ENCODE assay signal across 17 cellular contexts in the genomic region with DNA sequence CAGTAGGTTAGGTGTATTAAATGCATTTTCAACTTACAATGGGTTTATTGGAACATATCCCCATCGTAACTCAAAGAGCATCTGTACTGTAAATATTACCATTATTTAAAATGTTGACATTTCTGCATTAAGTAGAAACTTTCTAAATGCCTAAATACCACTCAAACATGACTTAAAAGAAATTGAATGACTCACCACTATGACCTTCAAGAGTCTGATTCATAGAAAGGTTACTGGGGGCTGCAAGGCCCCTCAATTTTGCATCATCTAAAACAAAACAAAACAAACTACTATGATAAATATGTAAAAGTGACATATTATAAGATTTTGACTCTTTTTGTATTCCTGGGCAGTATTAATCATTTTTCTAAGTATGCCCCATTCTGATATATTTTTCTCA. TPM values are rescaled to one million over a fixed set of nuclear protein-coding genes. Genes with fewer than 3 reads are reported as not detected.
DNase-seq lines count a peak whose midpoint lies in the region; ATAC-seq, FAIRE-seq and TF ChIP-seq lines count a peak whose summit lies in the region.
"Had no signal": no experiment of that assay in that cellular context is flagged by ENCODE, and none has a peak within 500 bp of the region (broad histone marks: within the 10 kb centered on the region; RNA-seq: fewer than 3 reads in every experiment).

No MANE protein-coding gene starts in this region.

- H3K27ac ChIP-seq in A549: no peak overlapping the region

- TF ChIP-seq EP300 in A549 (IDR thresholded peaks at IDR 0.05): no peak

- H3K4me2 ChIP-seq in A549: peak overlapping the region; percentile 4; the same call in 2 of the 3 replicates

- no peak overlapping the region for H3K4me3 ChIP-seq in A549
- no peak overlapping the region for H3K4me3 ChIP-seq in fibroblast of pulmonary artery (replicated peaks; ENCODE audit: low read depth, low read length)

- H3K9me3 ChIP-seq in A549: no peaks in the 10 kb centered on the region
- H3K9me3 ChIP-seq: BE2C had no signal

- CTCF ChIA-PET in A549 (lab: Yijun Ruan, JAX) (interaction anchor here (0.9 to 2.0 kb wide), 4 partner anchors 26 to 122 kb away, joined by 3 to 6 read pairs (median 3); no protein-coding TSS in a partner anchor), WTC11 (lab: Charles Lee) (no interaction called here)

- WGBS in A549 (ENCODE audit: missing lambda C conversion rate): 61% methylated on average over 1 of the region's 1 CpG

- TF ChIP-seq CTCF in A549 (IDR thresholded peaks at IDR 0.05) (no peak), WTC11 (IDR thresholded peaks at IDR 0.05) (no peak), fibroblast of pulmonary artery (IDR thresholded peaks at IDR 0.05; ENCODE audit: low read length, missing control alignments) (no peak)

- H3K4me3 Mint-ChIP-seq in WTC11: no peak overlapping the region
- H3K4me3 Mint-ChIP-seq: CD4-positive, alpha-beta memory T cell had no signal

- H3K4me1 Mint-ChIP-seq in WTC11: no peaks in the 10 kb centered on the region

- FAIRE-seq in A549 (lab: Jason Lieb, UNC): no peak
- FAIRE-seq: D721Med, H54, RCC 7860 had no signal

- H3K27ac Mint-ChIP-seq in WTC11: no peak overlapping the region
- H3K27ac Mint-ChIP-seq: CD4-positive, alpha-beta memory T cell had no signal

- H3K9me3 Mint-ChIP-seq in WTC11: peaks cover 2% of the 10 kb centered on the region; the same call in 1 of the 2 replicates
- H3K9me3 Mint-ChIP-seq: CD4-positive, alpha-beta memory T cell had no signal

- peaks cover 29% of the 10 kb centered on the region for H3K36me3 Mint-ChIP-seq in WTC11

- POLR2A ChIA-PET in A549 (lab: Yijun Ruan, JAX) (interaction anchor here (1.3 kb wide), 1 partner anchor 8 kb away, joined by 5 read pairs; a partner anchor contains a TSS), WTC11 (lab: Charles Lee) (no interaction called here)

- DNase-seq in A549 (ENCODE audit: low read depth in 1 of 2, low spot score in 1 of 2): no peak
- peak; percentile 45 for DNase-seq in ELR (ENCODE audit: low read depth)
- no peak for DNase-seq in WTC11 (ENCODE audit: low spot score)
- DNase-seq in fibroblast of pulmonary artery (ENCODE audit: low read depth): peak; percentile 23
- DNase-seq in NK-92 (lab: John Stamatoyannopoulos, UW; ENCODE audit: unreplicated experiment): no peak
- DNase-seq in NCI-H526 treated with DMSO at 0.1 percent for 48 hours (lab: John Stamatoyannopoulos, UW): no peak
- DNase-seq in activated CD4-positive, CD25-positive, alpha-beta regulatory T cell treated with anti-CD3 and anti-CD28 coated beads, Interleukin-2, amount 50 U/mL, for 72 hours: no peak
- DNase-seq: BE2C; CD4-positive, alpha-beta memory T cell; Karpas-422; NCI-H2029; NCI-H2171 treated with DMSO at 0.1 percent for 48 hours; NCI-H82; SIG-M5 had no signal

- peaks cover 13% of the 10 kb centered on the region for H3K4me1 ChIP-seq in A549

- ATAC-seq in A549: no peak
- ATAC-seq in WTC11: no peak

- TF ChIP-seq RAD21 in A549 (conservative IDR thresholded peaks at IDR 0.05 in 1 of 2, IDR thresholded peaks at IDR 0.05 in 1 of 2): no peak

- H3K27me3 Mint-ChIP-seq in WTC11 (ENCODE audit: low read depth): no peaks in the 10 kb centered on the region
- H3K27me3 Mint-ChIP-seq: CD4-positive, alpha-beta memory T cell had no signal

- TF ChIP-seq POLR2A in A549 (IDR thresholded peaks at IDR 0.05; ENCODE audit: low read length): no peak

TF ChIP-seq in A549, 52 proteins besides CTCF, POLR2A, EP300 and RAD21:
- TF ChIP-seq BHLHE40 (IDR thresholded peaks at IDR 0.05; ENCODE audit: low read depth, low read length) (no peak), FOSL2 (IDR thresholded peaks at IDR 0.05) (no peak), FOSL2 (CRISPR knock-in tag; IDR thresholded peaks at IDR 0.05) (peak; percentile 64)

TF ChIP-seq in WTC11, 78 proteins besides CTCF, POLR2A, EP300 and RAD21:
- peak; percentile 45 for TF ChIP-seq GABPB1 (CRISPR knock-in tag; IDR thresholded peaks at IDR 0.05)
- no peak for TF ChIP-seq FOXP1 (CRISPR knock-in tag; IDR thresholded peaks at IDR 0.05; ENCODE audit: borderline replicate concordance)

RNA-seq across cellular contexts. Expression of a gene that starts 7.6 kb away (rescaled TPM):
- polyA plus RNA-seq in A549 (2011; rRNA removed): 24.6 and 28.5 TPM in 2 replicates
- 5.7 TPM in 2 replicates for polyA plus RNA-seq in A549 (2012; cell fraction: cytosol; rRNA removed)
- polyA plus RNA-seq in A549 (2012; cell fraction: nucleus; rRNA removed): 7.9 and 13.0 TPM in 2 replicates
- 12.1 to 14.0 TPM (median 13.6 TPM) in 3 replicates for polyA plus RNA-seq in A549 (2017; fragmentation: RNase III; extraction: RNeasy Plus Mini Kit Qiagen cat#74134 plus additional on column Dnase treatment)
- polyA minus RNA-seq in A549 (2011; rRNA and poly(A)+ RNA removed): 15.8 and 20.1 TPM in 2 replicates
- total RNA-seq in WTC11 (2021): 15.4 to 16.5 TPM (median 15.5 TPM) in 3 replicates

RNA-seq across cellular contexts. Expression of a gene that starts 30.2 kb away (rescaled TPM):
- 16.8 and 21.1 TPM in 2 replicates for polyA plus RNA-seq in A549 (2011; rRNA removed)
- polyA plus RNA-seq in A549 (2012; cell fraction: cytosol; rRNA removed): 10.2 and 11.0 TPM in 2 replicates
- 11.2 and 12.3 TPM in 2 replicates for polyA plus RNA-seq in A549 (2012; cell fraction: nucleus; rRNA removed)
- polyA plus RNA-seq in A549 (2017; fragmentation: RNase III; extraction: RNeasy Plus Mini Kit Qiagen cat#74134 plus additional on column Dnase treatment): 11.2 to 17.2 TPM (median 14.2 TPM) in 3 replicates
- polyA minus RNA-seq in A549 (2011; rRNA and poly(A)+ RNA removed): 7.5 and 7.6 TPM in 2 replicates
- 6.3 to 9.1 TPM (median 8.6 TPM) in 3 replicates for total RNA-seq in WTC11 (2021)
- total RNA-seq: CD4-positive, alpha-beta memory T cell had no signal
- polyA plus RNA-seq: CD4-positive, alpha-beta memory T cell had no signal

Comparison
In these comparisons a context has a peak if more than half of its experiments do, and no peak if none do; other contexts are left out.
1. DNase-seq: peak in ELR (single experiment) and fibroblast of pulmonary artery (single experiment); none in A549 (0 of 2), WTC11 (single experiment), NK-92 (single experiment), NCI-H526 treated with DMSO at 0.1 percent for 48 hours (single experiment) and activated CD4-positive, CD25-positive, alpha-beta regulatory T cell treated with anti-CD3 and anti-CD28 coated beads, Interleukin-2, amount 50 U/mL, for 72 hours (single experiment).